ENCODE assay signal across 8 cellular contexts in the genomic region with DNA sequence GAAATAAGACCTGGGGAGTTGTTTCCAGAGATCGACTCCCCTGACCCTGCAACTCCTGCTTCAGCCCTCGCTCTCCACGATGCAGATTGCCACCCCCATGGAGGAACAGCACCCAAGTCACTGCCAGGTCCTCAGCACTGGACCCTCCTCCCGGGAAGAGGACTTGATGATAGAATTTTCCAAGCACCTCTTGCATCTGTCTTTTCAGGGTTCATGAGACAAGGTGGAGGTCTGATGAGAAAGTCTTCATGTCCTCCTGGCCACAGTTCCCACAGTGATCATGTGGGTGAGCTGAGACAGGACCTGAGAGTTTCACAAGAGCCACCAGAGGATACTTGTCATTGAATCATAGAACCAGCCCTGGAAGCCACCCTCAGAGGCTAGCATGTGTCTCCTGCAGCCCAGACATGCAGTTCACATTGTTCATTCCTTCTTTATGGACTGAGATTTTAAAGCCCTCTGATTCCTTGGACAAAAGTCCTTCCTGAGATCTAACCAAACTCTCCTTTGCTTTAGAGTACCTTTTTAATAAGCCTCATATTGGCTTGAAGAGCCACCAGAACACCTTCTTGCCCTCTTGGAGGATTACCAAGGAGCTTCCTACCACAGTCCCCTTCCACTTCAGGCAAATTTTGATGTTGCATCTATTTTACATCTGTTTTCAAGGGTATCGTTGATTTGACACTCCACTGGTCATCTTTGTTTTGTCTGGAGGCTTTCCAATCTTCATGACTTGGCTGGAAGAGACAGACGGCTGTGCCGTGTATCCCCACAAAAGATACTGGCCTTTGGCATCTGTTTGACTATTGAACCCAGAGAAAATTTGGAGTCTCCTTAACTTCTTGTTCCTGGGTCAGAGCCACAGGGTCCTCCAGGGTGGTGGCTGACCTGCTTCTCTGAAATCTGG.
DNase-seq lines count a peak whose midpoint lies in the region; ATAC-seq, FAIRE-seq and TF ChIP-seq lines count a peak whose summit lies in the region.

No MANE protein-coding gene starts in this region.

- peak; percentile 98 for FAIRE-seq in GM18507 (lab: Jason Lieb, UNC)

- H3K36me3 Mint-ChIP-seq in Caco-2 (ENCODE audit: insufficient read depth, unreplicated experiment) = peaks cover 5% of the 10 kb centered on the region

- H3K27ac ChIP-seq in heart right ventricle (peak overlapping the region in 8 of 10 donors; percentile 4 to 74 (median 20)), colonic mucosa (no peak overlapping the region)

- no peak overlapping the region for H3K4me3 ChIP-seq in heart right ventricle
- H3K4me3 ChIP-seq in Caco-2 (ENCODE audit: low read depth, low read length) = no peak overlapping the region
- no peak overlapping the region for H3K4me3 ChIP-seq in colonic mucosa

- H3K36me3 ChIP-seq in heart right ventricle = peaks cover 0 to 16% (median 0%) of the 10 kb centered on the region in 9 donors
- H3K36me3 ChIP-seq in Caco-2 (ENCODE audit: control insufficient read depth, insufficient read depth, low read length) = no peaks in the 10 kb centered on the region
- no peaks in the 10 kb centered on the region for H3K36me3 ChIP-seq in colonic mucosa

- no peaks in the 10 kb centered on the region for H3K27me3 ChIP-seq in heart right ventricle
- H3K27me3 ChIP-seq in Caco-2 (replicated peaks; ENCODE audit: control insufficient read depth, insufficient read depth, low read length) = no peaks in the 10 kb centered on the region
- H3K27me3 ChIP-seq in colonic mucosa = no peaks in the 10 kb centered on the region

- peak; percentile 59 for DNase-seq in GM18507 (ENCODE audit: extremely low spot score, insufficient read length, low read depth)
- DNase-seq in heart right ventricle = no peak
- DNase-seq in stimulated activated naive CD4-positive, alpha-beta T cell (lab: John Stamatoyannopoulos, UW) = no peak
- DNase-seq in Caco-2 = no peak
- no peak for DNase-seq in HEK293T (ENCODE audit: extremely low spot score)
- no peak for DNase-seq in colonic mucosa

- H3K9me3 ChIP-seq in heart right ventricle (no peaks in the 10 kb centered on the region), Caco-2 (no peaks in the 10 kb centered on the region), colonic mucosa (no peaks in the 10 kb centered on the region)

- H3K4me1 ChIP-seq in heart right ventricle (peaks cover 8 to 60% (median 39%) of the 10 kb centered on the region in 9 donors), Caco-2 (peaks cover 69% of the 10 kb centered on the region), colonic mucosa (peaks cover 33% of the 10 kb centered on the region)

- CTCF ChIA-PET in Caco-2 (lab: Charles Lee) (no interaction called here), HEK293T (lab: Yijun Ruan, JAX) (no interaction called here)

- no TSS peak for BruUV-seq in Caco-2 (replicated peaks; lab: Mats Ljungman, UMichigan)

- H3K27me3 Mint-ChIP-seq in Caco-2 (ENCODE audit: insufficient read depth, unreplicated experiment) = no peaks in the 10 kb centered on the region

- ATAC-seq in GM21423 (IDR thresholded peaks at IDR 0.05; ENCODE audit: unreplicated experiment) (peak; percentile 48), HG03354 (IDR thresholded peaks at IDR 0.05; ENCODE audit: poor library complexity, severe bottlenecking, unreplicated experiment) (peak; percentile 68), heart right ventricle (no peak)

- intact Hi-C loops in heart right ventricle (cut with DNase I) (loop anchor here in 1 of 10 donors (5.0 kb wide), 1 partner anchor 73 kb away; no protein-coding TSS in a partner anchor), Caco-2 (cut with micrococcal nuclease; ENCODE audit: unreplicated experiment) (no loop called here), colonic mucosa (cut with DNase I) (no loop called here)

- 66% methylated on average over 7 of the region's 7 CpGs for WGBS in heart right ventricle, 2 donors

- POLR2A ChIA-PET in Caco-2 (lab: Charles Lee) (interaction anchor here (0.6 kb wide), 1 partner anchor 304 kb away, joined by 5 read pairs; no protein-coding TSS in a partner anchor), HEK293T (lab: Yijun Ruan, JAX) (no interaction called here)

- no peaks in the 10 kb centered on the region for H3K9me3 Mint-ChIP-seq in Caco-2 (ENCODE audit: unreplicated experiment)

- H3K27ac Mint-ChIP-seq in Caco-2 (ENCODE audit: unreplicated experiment) = no peak overlapping the region

- no peak for TF ChIP-seq CTCF in heart right ventricle (IDR thresholded peaks at IDR 0.05)
- no peak for TF ChIP-seq CTCF in Caco-2 (IDR thresholded peaks at IDR 0.05; ENCODE audit: insufficient read depth in 1 of 2, low read depth in 1 of 2, low read length in 1 of 2, severe bottlenecking in 1 of 2, unreplicated experiment in 1 of 2)
- TF ChIP-seq CTCF in colonic mucosa (IDR thresholded peaks at IDR 0.05) = no peak

- peaks cover 33% of the 10 kb centered on the region for H3K4me1 Mint-ChIP-seq in Caco-2 (ENCODE audit: low read depth, unreplicated experiment)

- H3K4me3 Mint-ChIP-seq in Caco-2 (ENCODE audit: unreplicated experiment) = no peak overlapping the region

- no peak overlapping the region for H3K9ac ChIP-seq in colonic mucosa (ENCODE audit: low read depth in 2 of 2, low read length in 2 of 2)

TF ChIP-seq in HEK293T, 16 proteins besides CTCF, POLR2A, EP300 and RAD21:
- no peak for TF ChIP-seq SP1 (IDR thresholded peaks at IDR 0.05)
- no peak for TF ChIP-seq FOXK2 (IDR thresholded peaks at IDR 0.05)
- no peak for TF ChIP-seq SUZ12 (IDR thresholded peaks at IDR 0.05)
- no peak for TF ChIP-seq ELF4 (IDR thresholded peaks at IDR 0.05)
- TF ChIP-seq NFRKB (IDR thresholded peaks at IDR 0.05) = no peak
- TF ChIP-seq LEF1 (IDR thresholded peaks at IDR 0.05; ENCODE audit: borderline replicate concordance) = no peak

Comparison
In these comparisons a context has a peak if more than half of its experiments do, and no peak if none do; other contexts are left out.
1. ATAC-seq: peak in GM21423 (single experiment) and HG03354 (single experiment); none in heart right ventricle (0 of 8).